ENCODE assay signal across 13 cellular contexts in genomic region chr16:56732366-56732765, GRCh38. TPM values are rescaled to one million over a fixed set of nuclear protein-coding genes. Genes with fewer than 3 reads are reported as not detected.
DNase-seq lines count a peak whose midpoint lies in the region; ATAC-seq lines count a peak whose summit lies in the region.
"Had no signal": no experiment of that assay in that cellular context is flagged by ENCODE, and none has a peak within 500 bp of the region (broad histone marks: within the 10 kb centered on the region; RNA-seq: fewer than 3 reads in every experiment).

No MANE protein-coding gene starts in this region.

- H3K4me1 Mint-ChIP-seq in activated naive CD8-positive, alpha-beta T cell treated with anti-CD3 and anti-CD28 coated beads for 36 hours: peaks cover 19% of the 10 kb centered on the region
- H3K4me1 Mint-ChIP-seq in activated T-helper 17 cell treated with anti-CD3 and anti-CD28 coated beads, Interleukin-2, amount 50 U/mL, for 72 hours: peaks cover 13% of the 10 kb centered on the region

- no peaks in the 10 kb centered on the region for H3K9me3 Mint-ChIP-seq in activated naive CD8-positive, alpha-beta T cell treated with anti-CD3 and anti-CD28 coated beads for 36 hours
- no peaks in the 10 kb centered on the region for H3K9me3 Mint-ChIP-seq in activated T-helper 17 cell treated with anti-CD3 and anti-CD28 coated beads, Interleukin-2, amount 50 U/mL, for 72 hours
- H3K9me3 Mint-ChIP-seq: activated T-cell treated with anti-CD3 and anti-CD28 coated beads, Interleukin-2, amount 50 U/mL, for 24 hours had no signal

- H3K27me3 Mint-ChIP-seq in activated naive CD8-positive, alpha-beta T cell treated with anti-CD3 and anti-CD28 coated beads for 36 hours: no peaks in the 10 kb centered on the region
- no peaks in the 10 kb centered on the region for H3K27me3 Mint-ChIP-seq in activated T-helper 17 cell treated with anti-CD3 and anti-CD28 coated beads, Interleukin-2, amount 50 U/mL, for 72 hours
- H3K27me3 Mint-ChIP-seq: activated T-cell treated with anti-CD3 and anti-CD28 coated beads, Interleukin-2, amount 50 U/mL, for 24 hours had no signal

- DNase-seq in NAMALWA (ENCODE audit: low spot score): peak; percentile 62
- DNase-seq in activated naive CD8-positive, alpha-beta T cell treated with anti-CD3 and anti-CD28 coated beads for 36 hours: no peak
- DNase-seq: activated T-cell treated with anti-CD3 and anti-CD28 coated beads, Interleukin-2, amount 50 U/mL, for 24 hours; NCI-H1105 treated with DMSO at 0.1 percent for 48 hours; NCI-H510A treated with DMSO at 0.1 percent for 48 hours; retina; SHP77 treated with DMSO at 0.1 percent for 48 hours had no signal

- H3K27ac Mint-ChIP-seq in activated naive CD8-positive, alpha-beta T cell treated with anti-CD3 and anti-CD28 coated beads for 36 hours: no peak overlapping the region
- no peak overlapping the region for H3K27ac Mint-ChIP-seq in activated T-helper 17 cell treated with anti-CD3 and anti-CD28 coated beads, Interleukin-2, amount 50 U/mL, for 72 hours
- H3K27ac Mint-ChIP-seq: activated T-cell treated with anti-CD3 and anti-CD28 coated beads, Interleukin-2, amount 50 U/mL, for 24 hours had no signal

- H3K36me3 Mint-ChIP-seq in activated naive CD8-positive, alpha-beta T cell treated with anti-CD3 and anti-CD28 coated beads for 36 hours: peaks cover 9% of the 10 kb centered on the region
- peaks cover 5% of the 10 kb centered on the region for H3K36me3 Mint-ChIP-seq in activated T-helper 17 cell treated with anti-CD3 and anti-CD28 coated beads, Interleukin-2, amount 50 U/mL, for 72 hours (ENCODE audit: low read depth)

- no peak overlapping the region for H3K4me3 Mint-ChIP-seq in activated naive CD8-positive, alpha-beta T cell treated with anti-CD3 and anti-CD28 coated beads for 36 hours
- H3K4me3 Mint-ChIP-seq in activated T-helper 17 cell treated with anti-CD3 and anti-CD28 coated beads, Interleukin-2, amount 50 U/mL, for 72 hours: no peak overlapping the region
- H3K4me3 Mint-ChIP-seq: activated T-cell treated with anti-CD3 and anti-CD28 coated beads, Interleukin-2, amount 50 U/mL, for 24 hours had no signal

- ATAC-seq in GM18502 (IDR thresholded peaks at IDR 0.05; ENCODE audit: poor library complexity, unreplicated experiment): peak; percentile 51
- peak; percentile 45 for ATAC-seq in GM19397 (IDR thresholded peaks at IDR 0.05; ENCODE audit: unreplicated experiment)
- peak; percentile 53 for ATAC-seq in HG02884 (IDR thresholded peaks at IDR 0.05; ENCODE audit: unreplicated experiment)
- ATAC-seq in HG03342 (IDR thresholded peaks at IDR 0.05; ENCODE audit: unreplicated experiment): no peak
- ATAC-seq in GM18498 (IDR thresholded peaks at IDR 0.05; ENCODE audit: unreplicated experiment): no peak
- ATAC-seq in activated T-helper 17 cell treated with anti-CD3 and anti-CD28 coated beads, Interleukin-2, amount 50 U/mL, for 72 hours (replicated peaks): no peak

RNA-seq across cellular contexts. Expression of gene NUP93, which starts 2.4 kb away (rescaled TPM):
- total RNA-seq in activated naive CD8-positive, alpha-beta T cell treated with anti-CD3 and anti-CD28 coated beads for 36 hours: 100 to 1,000 TPM; 153 to 172 TPM
- 100 to 1,000 TPM in 1 of 2 donors, 10 to 100 TPM in 1; 51.5 to 112 TPM for total RNA-seq in activated T-helper 17 cell treated with anti-CD3 and anti-CD28 coated beads, Interleukin-2, amount 50 U/mL, for 72 hours

RNA-seq across cellular contexts. Expression of gene MT1X, which starts 50.1 kb away (rescaled TPM):
- 10 to 100 TPM; 71.4 to 72.3 TPM for total RNA-seq in activated naive CD8-positive, alpha-beta T cell treated with anti-CD3 and anti-CD28 coated beads for 36 hours
- 1 to 10 TPM; 6.1 to 7.6 TPM for total RNA-seq in activated T-helper 17 cell treated with anti-CD3 and anti-CD28 coated beads, Interleukin-2, amount 50 U/mL, for 72 hours

Comparison
In these comparisons a context has a peak if more than half of its experiments do, and no peak if none do; other contexts are left out.
1. ATAC-seq: peak in GM18502 (single experiment), GM19397 (single experiment) and HG02884 (single experiment); none in HG03342 (single experiment), GM18498 (single experiment) and activated T-helper 17 cell treated with anti-CD3 and anti-CD28 coated beads, Interleukin-2, amount 50 U/mL, for 72 hours (single experiment).
2. RNA of gene MT1X, which starts 50.1 kb away (total RNA-seq): 71.4 to 72.3 TPM in activated naive CD8-positive, alpha-beta T cell treated with anti-CD3 and anti-CD28 coated beads for 36 hours; 6.1 to 7.6 TPM in activated T-helper 17 cell treated with anti-CD3 and anti-CD28 coated beads, Interleukin-2, amount 50 U/mL, for 72 hours; every median in the first group is over 4 times any median in the second.